ENCODE assay signal across 20 cellular contexts in genomic region chr7:23331132-23331531, GRCh38. TPM values are rescaled to one million over a fixed set of nuclear protein-coding genes. Genes with fewer than 3 reads are reported as not detected.
DNase-seq lines count a peak whose midpoint lies in the region; ATAC-seq, FAIRE-seq and TF ChIP-seq lines count a peak whose summit lies in the region.
"Had no signal": no experiment of that assay in that cellular context is flagged by ENCODE, and none has a peak within 500 bp of the region (broad histone marks: within the 10 kb centered on the region; RNA-seq: fewer than 3 reads in every experiment).

No MANE protein-coding gene starts in this region.

- in situ Hi-C loops in HepG2 (cut with HindIII; ENCODE audit: extremely low pct_ligation_motif_present, low pct_unique_long_range_greater_than_20kb): no loop called here
- in situ Hi-C loops in K562 (cut with MboI): no loop called here

- H2AFZ ChIP-seq in HepG2 (ENCODE audit: low read length) (no peak overlapping the region), K562 (ENCODE audit: low read depth, low read length) (no peak overlapping the region)

- H3K9ac ChIP-seq in HepG2 (ENCODE audit: insufficient read depth, low read depth, low read length) (no peak overlapping the region), K562 (ENCODE audit: insufficient read depth in 1 of 2, low read depth in 2 of 2, low read length in 2 of 2) (no peak overlapping the region)
- H3K9ac ChIP-seq: BLaER1 treated with 17β-estradiol and CSF1 and Interleukin-3, amounts not matched to agents 10 nM and 100 nM had no signal

- H3K36me3 ChIP-seq in HepG2 (replicated peaks in 1 of 2; ENCODE audit: control insufficient read depth in 1 of 2, insufficient read depth in 2 of 2, low read length in 2 of 2) (peaks cover 2 to 35% of the 10 kb centered on the region in 2 experiments; a peak in 4 of 5 replicates), right lobe of liver (no peaks in the 10 kb centered on the region), K562 (ENCODE audit: control insufficient read depth, insufficient read depth, low read length) (peaks cover 70% of the 10 kb centered on the region)
- H3K36me3 ChIP-seq: BLaER1 treated with 17β-estradiol and CSF1 and Interleukin-3, amounts not matched to agents 10 nM and 100 nM had no signal

- BruUV-seq in HepG2 (replicated peaks; lab: Mats Ljungman, UMichigan) (no TSS peak), K562 (replicated peaks; lab: Mats Ljungman, UMichigan) (no TSS peak)

- H3K27ac ChIP-seq in HepG2 (ENCODE audit: extremely low read length, insufficient read depth, low read length) (no peak overlapping the region), right lobe of liver (no peak overlapping the region), K562 (ENCODE audit: extremely low read depth, low read depth, low read length) (no peak overlapping the region)
- H3K27ac ChIP-seq: 22Rv1; BLaER1 treated with 17β-estradiol and CSF1 and Interleukin-3, amounts not matched to agents 10 nM and 100 nM; C4-2B had no signal

- H3K9me1 ChIP-seq in K562 (ENCODE audit: control insufficient read depth, insufficient read depth, low read length): no peaks in the 10 kb centered on the region

- no peak for TF ChIP-seq CTCF in HepG2 (CRISPR knock-in tag; IDR thresholded peaks at IDR 0.05)
- no peak for TF ChIP-seq CTCF in right lobe of liver (IDR thresholded peaks at IDR 0.05)
- no peak for TF ChIP-seq CTCF in K562 (IDR thresholded peaks at IDR 0.05 in 2 of 3, conservative IDR thresholded peaks at IDR 0.05 in 1 of 3; ENCODE audit: insufficient read depth in 2 of 3, low read depth in 1 of 3, low read length in 3 of 3)

- no peak overlapping the region for H3K4me2 ChIP-seq in HepG2 (ENCODE audit: low read depth, low read length)
- no peak overlapping the region for H3K4me2 ChIP-seq in K562 (ENCODE audit: insufficient read depth, low read length)
- H3K4me2 ChIP-seq: A549; BLaER1 treated with 17β-estradiol and CSF1 and Interleukin-3, amounts not matched to agents 10 nM and 100 nM had no signal

- TF ChIP-seq POLR2A in HepG2 (IDR thresholded peaks at IDR 0.05; ENCODE audit: insufficient read depth in 1 of 2, low read depth in 2 of 2, low read length in 2 of 2): no peak
- TF ChIP-seq POLR2A in right lobe of liver (IDR thresholded peaks at IDR 0.05): no peak
- TF ChIP-seq POLR2A in K562 (conservative IDR thresholded peaks at IDR 0.05): no peak

- 95% methylated on average over 1 of the region's 1 CpG for WGBS in HepG2 (ENCODE audit: low lambda C conversion rate)
- 89% methylated on average over 1 of the region's 1 CpG for WGBS in right lobe of liver (ENCODE audit: insufficient coverage, low coverage, low lambda C conversion rate, missing lambda C conversion rate)
- WGBS in K562 (ENCODE audit: insufficient coverage, low coverage, missing lambda C conversion rate): 62% methylated on average over 1 of the region's 1 CpG

- no peak for DNase-seq in HepG2 (ENCODE audit: low spot score)
- no peak for DNase-seq in right lobe of liver
- DNase-seq in K562 (ENCODE audit: extremely low read depth in 1 of 4, low spot score in 3 of 4): no peak
- DNase-seq in SHP77 (lab: John Stamatoyannopoulos, UW): no peak
- DNase-seq: AML-193; Caco-2; Calu3; CD4-positive, alpha-beta T cell; CD8-positive, alpha-beta T cell; DMS79 treated with DMSO at 0.1 percent for 48 hours; GDM1 had no signal

- H3K79me2 ChIP-seq in HepG2 (ENCODE audit: insufficient read depth, low read length): no peaks in the 10 kb centered on the region
- 0 out of 3 replicates have a peak, but pooled peaks cover 3% of the 10 kb centered on the region for H3K79me2 ChIP-seq in K562 (ENCODE audit: control insufficient read depth, insufficient read depth, low read length)

- intact Hi-C loops in HepG2 (cut with micrococcal nuclease; ENCODE audit: unreplicated experiment) (no loop called here), right lobe of liver (cut with DNase I) (no loop called here), K562 (cut with micrococcal nuclease) (no loop called here)

- H4K20me1 ChIP-seq in HepG2 (ENCODE audit: insufficient read depth, low read length) (no peaks in the 10 kb centered on the region), K562 (replicated peaks; ENCODE audit: control insufficient read depth, insufficient read depth, low read length) (no peaks in the 10 kb centered on the region)
- H4K20me1 ChIP-seq: BLaER1 treated with 17β-estradiol and CSF1 and Interleukin-3, amounts not matched to agents 10 nM and 100 nM had no signal

- POLR2A ChIA-PET in HepG2 (lab: Yijun Ruan, JAX): no interaction called here
- POLR2A ChIA-PET in K562 (lab: Yijun Ruan, JAX): interaction anchor here (0.7 kb wide), 1 partner anchor 1031 kb away, joined by 3 read pairs; no protein-coding TSS in a partner anchor

- H3K9me3 ChIP-seq in HepG2 (ENCODE audit: low read length) (no peaks in the 10 kb centered on the region), right lobe of liver (no peaks in the 10 kb centered on the region), K562 (replicated peaks; ENCODE audit: control insufficient read depth, insufficient read depth, low read depth, low read length) (peaks cover 3% of the 10 kb centered on the region; the same call in 1 of the 2 replicates)
- H3K9me3 ChIP-seq: A549; BLaER1 treated with 17β-estradiol and CSF1 and Interleukin-3, amounts not matched to agents 10 nM and 100 nM; Caco-2 had no signal

- no peak for ATAC-seq in HepG2
- ATAC-seq in right lobe of liver: no peak
- no peak for ATAC-seq in K562
- ATAC-seq in HG02623 (IDR thresholded peaks at IDR 0.05; ENCODE audit: unreplicated experiment): no peak
- ATAC-seq: A549; CD8-positive, alpha-beta T cell; GM12878 had no signal

- H3K27me3 ChIP-seq in HepG2 (ENCODE audit: control insufficient read depth in 1 of 2, insufficient read depth in 2 of 2, low read length in 2 of 2): no peaks in the 10 kb centered on the region
- no peaks in the 10 kb centered on the region for H3K27me3 ChIP-seq in right lobe of liver
- no peaks in the 10 kb centered on the region for H3K27me3 ChIP-seq in K562 (ENCODE audit: control insufficient read depth in 2 of 2, insufficient read depth in 2 of 2, low read length in 2 of 2)
- H3K27me3 ChIP-seq: BLaER1 treated with 17β-estradiol and CSF1 and Interleukin-3, amounts not matched to agents 10 nM and 100 nM had no signal

- no peak for TF ChIP-seq RAD21 in HepG2 (CRISPR knock-in tag; IDR thresholded peaks at IDR 0.05)
- TF ChIP-seq RAD21 in K562 (CRISPR knock-in tag; conservative IDR thresholded peaks at IDR 0.05 in 1 of 2, IDR thresholded peaks at IDR 0.05 in 1 of 2): no peak

- FAIRE-seq in HepG2 (lab: Jason Lieb, UNC): no peak
- FAIRE-seq in K562 (lab: Jason Lieb, UNC): no peak
- FAIRE-seq: A549, D721Med, GM12878, GM12892, GM18507 had no signal

- CTCF ChIA-PET in HepG2 (lab: Yijun Ruan, JAX; ENCODE audit: low intra/inter-chr PET ratio, low total read pairs): no interaction called here
- CTCF ChIA-PET in K562 (lab: Yijun Ruan, JAX; ENCODE audit: low intra/inter-chr PET ratio): no interaction called here

- TF ChIP-seq EP300 in HepG2 (IDR thresholded peaks at IDR 0.05; ENCODE audit: low read depth in 2 of 2, low read length in 2 of 2) (no peak), HepG2 (CRISPR knock-in tag; IDR thresholded peaks at IDR 0.05; ENCODE audit: borderline replicate concordance) (no peak), K562 (IDR thresholded peaks at IDR 0.05; ENCODE audit: low read length) (no peak)

- H3K4me3 ChIP-seq in HepG2 (replicated peaks in 1 of 3; ENCODE audit: insufficient read depth in 1 of 3, low read depth in 2 of 3, low read length in 3 of 3) (no peak overlapping the region), right lobe of liver (no peak overlapping the region), K562 (no peak overlapping the region)
- H3K4me3 ChIP-seq: A549; BLaER1 treated with 17β-estradiol and CSF1 and Interleukin-3, amounts not matched to agents 10 nM and 100 nM; GM12878 had no signal

- H3K4me1 ChIP-seq in HepG2 (ENCODE audit: insufficient read depth, low read length) (peaks cover 49% of the 10 kb centered on the region), right lobe of liver (peaks cover 0 to 37% (median 6%) of the 10 kb centered on the region in 4 donors), K562 (replicated peaks in 1 of 2; ENCODE audit: control insufficient read depth in 2 of 2, insufficient read depth in 2 of 2, low read length in 2 of 2) (no peaks in the 10 kb centered on the region)
- H3K4me1 ChIP-seq: BLaER1 treated with 17β-estradiol and CSF1 and Interleukin-3, amounts not matched to agents 10 nM and 100 nM had no signal

RNA-seq across cellular contexts. Expression of gene MALSU1, which starts 32.0 kb away (rescaled TPM):
- total RNA-seq in HepG2 (2016; rRNA removed; fragmentation: Illumina TruSeq; extraction: Trizol) (141 and 188 TPM in 2 replicates), right lobe of liver (10 to 100 TPM; 36.7 to 55.1 (median 44.7) TPM), K562 (2014; rRNA removed) (221 and 308 TPM in 2 replicates), K562 (2014; rRNA removed; fragmentation: Illumina TruSeq; extraction: Trizol) (81.2 and 83.4 TPM in 2 replicates), K562 (2015; rRNA removed; fragmentation: Illumina TruSeq; extraction: Trizol) (76.8 and 80.0 TPM in 2 replicates), K562 (2021) (100 and 101 TPM in 2 replicates)
- total RNA-seq in HepG2 (2016; cell fraction: cytosol; rRNA removed; fragmentation: Illumina TruSeq; extraction: Trizol; ENCODE audit: low read depth): 55.4 and 74.4 TPM in 2 replicates
- 134 and 186 TPM in 2 replicates for total RNA-seq in HepG2 (2016; cell fraction: insoluble cytoplasmic fraction; rRNA removed; fragmentation: Illumina TruSeq; extraction: Trizol)
- total RNA-seq in HepG2 (2016; cell fraction: membrane; rRNA removed; fragmentation: Illumina TruSeq; extraction: Trizol): 96.1 and 111 TPM in 2 replicates
- 49.1 and 52.9 TPM in 2 replicates for total RNA-seq in HepG2 (2016; cell fraction: nucleus; rRNA removed; fragmentation: Illumina TruSeq; extraction: Trizol)
- polyA plus RNA-seq in HepG2 (2011; rRNA removed) (51.6 and 72.0 TPM in 2 replicates), K562 (2011; rRNA removed) (70.6 and 93.3 TPM in 2 replicates), K562 (2014; fragmentation: Illumina TruSeq; extraction: Trizol) (48.2 and 82.9 TPM in 2 replicates), K562 (2014; fragmentation: Nextera tagmentation; extraction: Ambion mirVana) (10 to 100 TPM; 12.3 to 14.4 TPM), K562 (2014; rRNA removed) (141 and 180 TPM in 2 replicates)
- 82.4 and 82.6 TPM in 2 replicates for polyA plus RNA-seq in HepG2 (2011; cell fraction: cytosol; rRNA removed)
- 24.8 and 38.6 TPM in 2 replicates for polyA plus RNA-seq in HepG2 (2011; cell fraction: nucleus; rRNA removed)
- polyA plus RNA-seq in HepG2 (2012): 58.1 and 99.3 TPM in 2 replicates
- 78.8 and 82.1 TPM in 2 replicates for polyA plus RNA-seq in HepG2 (2016; cell fraction: cytosol; fragmentation: Illumina TruSeq; extraction: Trizol; ENCODE audit: low read depth)
- polyA plus RNA-seq in HepG2 (2016; cell fraction: insoluble cytoplasmic fraction; fragmentation: Illumina TruSeq; extraction: Trizol; ENCODE audit: low read depth): 213 and 216 TPM in 2 replicates
- polyA plus RNA-seq in HepG2 (2016; cell fraction: membrane; fragmentation: Illumina TruSeq; extraction: Trizol; ENCODE audit: low read depth): 91.1 and 105 TPM in 2 replicates
- polyA plus RNA-seq in HepG2 (2016; cell fraction: nucleus; fragmentation: Illumina TruSeq; extraction: Trizol; ENCODE audit: insufficient read depth, low read depth): 99.5 and 103 TPM in 2 replicates
- polyA minus RNA-seq in HepG2 (2011; rRNA and poly(A)+ RNA removed; ENCODE audit: low replicate concordance): 18.4 and 23.7 TPM in 2 replicates
- polyA minus RNA-seq in HepG2 (2011; cell fraction: cytosol; rRNA and poly(A)+ RNA removed): 40.5 and 48.0 TPM in 2 replicates
- polyA minus RNA-seq in HepG2 (2011; cell fraction: nucleus; rRNA and poly(A)+ RNA removed): 41.1 and 44.5 TPM in 2 replicates
- total RNA-seq in K562 (2011; cell fraction: chromatin; rRNA removed; ENCODE audit: low replicate concordance): 28.7 and 47.3 TPM in 2 replicates
- total RNA-seq in K562 (2011; cell fraction: nucleolus; rRNA removed): 20.0 and 22.1 TPM in 2 replicates
- 22.9 and 23.3 TPM in 2 replicates for total RNA-seq in K562 (2011; cell fraction: nucleoplasm; rRNA removed)
- 72.5 and 84.7 TPM in 2 replicates for polyA plus RNA-seq in K562 (2011; cell fraction: cytosol; rRNA removed)
- polyA plus RNA-seq in K562 (2011; cell fraction: nucleus; rRNA removed): 37.3 and 38.5 TPM in 2 replicates
- 38.9 and 109 TPM in 2 replicates for polyA plus RNA-seq in K562 (2012)
- 82.0 and 88.4 TPM in 2 replicates for polyA minus RNA-seq in K562 (2011; rRNA and poly(A)+ RNA removed)
- polyA minus RNA-seq in K562 (2011; cell fraction: cytosol; rRNA and poly(A)+ RNA removed): 42.1 and 47.6 TPM in 2 replicates
- 24.0 and 39.0 TPM in 2 replicates for polyA minus RNA-seq in K562 (2011; cell fraction: nucleus; rRNA and poly(A)+ RNA removed)

Comparison
In these comparisons a context has a peak if more than half of its experiments do, and no peak if none do; other contexts are left out.
1. Of the 241 proteins assayed by ChIP-seq in both HepG2 and K562: peak only in HepG2: none; only in K562: CEBPG; in both: CEBPB; in neither: 237; mixed calls (peak in some experiments, not most) for 2.